In genomic region chr5:68406767-68407232, GRCh38 we compare ENCODE assay signal across 8 cellular contexts.
DNase-seq lines count a peak whose midpoint lies in the region; ATAC-seq and TF ChIP-seq lines count a peak whose summit lies in the region.

No MANE protein-coding gene starts in this region.

- H3K4me3 Mint-ChIP-seq in MCF 10A (ENCODE audit: unreplicated experiment) = no peak overlapping the region
- H3K4me3 Mint-ChIP-seq in stimulated activated effector memory CD8-positive, alpha-beta T cell treated with anti-CD3 and anti-CD28 coated beads, Interleukin-12 subunit alpha, Interleukin-12 subunit beta, amount 100 ng/mL, for 72 hours = peak overlapping the region; percentile 38

- ATAC-seq in GM19467 (IDR thresholded peaks at IDR 0.05; ENCODE audit: unreplicated experiment) (peak; percentile 92), HG03457 (IDR thresholded peaks at IDR 0.05; ENCODE audit: unreplicated experiment) (peak; percentile 56)
- peak; percentile 16 for ATAC-seq in stimulated activated effector memory CD8-positive, alpha-beta T cell treated with anti-CD3 and anti-CD28 coated beads, Interleukin-12 subunit alpha, Interleukin-12 subunit beta, amount 100 ng/mL, for 72 hours

- H3K4me1 Mint-ChIP-seq in MCF 10A (ENCODE audit: insufficient read depth, unreplicated experiment) = peaks cover 34% of the 10 kb centered on the region
- H3K4me1 Mint-ChIP-seq in stimulated activated effector memory CD8-positive, alpha-beta T cell treated with anti-CD3 and anti-CD28 coated beads, Interleukin-12 subunit alpha, Interleukin-12 subunit beta, amount 100 ng/mL, for 72 hours = peaks cover 31% of the 10 kb centered on the region

- DNase-seq in DMS53 treated with DMSO at 0.1 percent for 48 hours (lab: John Stamatoyannopoulos, UW; ENCODE audit: unreplicated experiment) (peak; percentile 53), MCF 10A (ENCODE audit: unreplicated experiment) (no peak), NCI-H2029 (lab: John Stamatoyannopoulos, UW) (no peak), NCI-H524 (lab: John Stamatoyannopoulos, UW) (no peak), NCI-H2081 (lab: John Stamatoyannopoulos, UW) (no peak)
- no peak for DNase-seq in stimulated activated effector memory CD8-positive, alpha-beta T cell treated with anti-CD3 and anti-CD28 coated beads, Interleukin-12 subunit alpha, Interleukin-12 subunit beta, amount 100 ng/mL, for 72 hours (ENCODE audit: low spot score in 2 of 2)

- no peaks in the 10 kb centered on the region for H3K9me3 Mint-ChIP-seq in MCF 10A (ENCODE audit: unreplicated experiment)
- no peaks in the 10 kb centered on the region for H3K9me3 Mint-ChIP-seq in stimulated activated effector memory CD8-positive, alpha-beta T cell treated with anti-CD3 and anti-CD28 coated beads, Interleukin-12 subunit alpha, Interleukin-12 subunit beta, amount 100 ng/mL, for 72 hours

- TF ChIP-seq CTCF in MCF 10A (IDR thresholded peaks at IDR 0.05; ENCODE audit: unreplicated experiment) = no peak

- no peaks in the 10 kb centered on the region for H3K36me3 Mint-ChIP-seq in MCF 10A (ENCODE audit: insufficient read depth, unreplicated experiment)
- H3K36me3 Mint-ChIP-seq in stimulated activated effector memory CD8-positive, alpha-beta T cell treated with anti-CD3 and anti-CD28 coated beads, Interleukin-12 subunit alpha, Interleukin-12 subunit beta, amount 100 ng/mL, for 72 hours = no peaks in the 10 kb centered on the region

- CTCF ChIA-PET in MCF 10A (lab: Yijun Ruan, JAX) = interaction anchor here (0.6 kb wide), 1 partner anchor 40 kb away, joined by 4 read pairs; no protein-coding TSS in a partner anchor

- intact Hi-C loops in MCF 10A (cut with micrococcal nuclease) = loop anchor here (5.0 kb wide), 1 partner anchor 74 kb away; no protein-coding TSS in a partner anchor

- no peaks in the 10 kb centered on the region for H3K27me3 Mint-ChIP-seq in MCF 10A (ENCODE audit: insufficient read depth, unreplicated experiment)

- no TSS peak for BruUV-seq in MCF 10A (replicated peaks; lab: Mats Ljungman, UMichigan)

- POLR2A ChIA-PET in MCF 10A (lab: Yijun Ruan, JAX) = interaction anchor here (0.7 to 0.9 kb wide), 3 partner anchors 13 to 487 kb away, joined by 3 read pairs; no protein-coding TSS in a partner anchor

- H3K27ac Mint-ChIP-seq in MCF 10A (ENCODE audit: low read depth, unreplicated experiment) = peak overlapping the region; percentile 69
- H3K27ac Mint-ChIP-seq in stimulated activated effector memory CD8-positive, alpha-beta T cell treated with anti-CD3 and anti-CD28 coated beads, Interleukin-12 subunit alpha, Interleukin-12 subunit beta, amount 100 ng/mL, for 72 hours = peak overlapping the region; percentile 69

Comparison
In these comparisons a context has a peak if more than half of its experiments do, and no peak if none do; other contexts are left out.
1. ATAC-seq: peak in every context shown above with its lines; median percentile 92 in GM19467; 56 in HG03457; 16 in stimulated activated effector memory CD8-positive, alpha-beta T cell treated with anti-CD3 and anti-CD28 coated beads, Interleukin-12 subunit alpha, Interleukin-12 subunit beta, amount 100 ng/mL, for 72 hours.